Comparison of ENCODE assay signal across 1 cellular context in the genomic region with DNA sequence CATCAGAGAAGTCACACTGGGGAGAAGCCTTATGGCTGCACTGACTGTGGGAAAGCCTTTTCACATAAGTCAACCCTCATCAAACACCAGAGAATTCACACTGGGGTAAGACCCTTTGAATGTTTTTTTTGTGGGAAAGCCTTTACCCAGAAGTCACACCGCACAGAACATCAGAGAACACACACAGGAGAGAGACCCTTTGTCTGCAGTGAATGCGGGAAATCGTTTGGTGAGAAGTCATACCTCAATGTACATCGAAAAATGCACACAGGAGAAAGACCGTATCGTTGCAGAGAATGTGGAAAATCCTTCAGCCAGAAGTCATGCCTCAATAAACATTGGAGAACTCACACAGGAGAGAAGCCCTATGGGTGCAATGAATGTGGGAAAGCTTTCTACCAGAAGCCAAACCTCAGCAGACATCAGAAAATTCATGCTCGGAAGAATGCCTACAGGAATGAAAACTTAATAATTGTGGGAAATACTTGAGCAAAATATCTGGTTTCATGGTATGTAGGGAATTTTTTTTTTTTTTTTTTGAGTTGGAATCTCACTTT.
TF ChIP-seq lines count a peak whose summit lies in the region.

No MANE protein-coding gene starts in this region.

TF ChIP-seq in GM23338, 12 proteins besides CTCF, POLR2A, EP300 and RAD21:
- TF ChIP-seq, protein P1, sequence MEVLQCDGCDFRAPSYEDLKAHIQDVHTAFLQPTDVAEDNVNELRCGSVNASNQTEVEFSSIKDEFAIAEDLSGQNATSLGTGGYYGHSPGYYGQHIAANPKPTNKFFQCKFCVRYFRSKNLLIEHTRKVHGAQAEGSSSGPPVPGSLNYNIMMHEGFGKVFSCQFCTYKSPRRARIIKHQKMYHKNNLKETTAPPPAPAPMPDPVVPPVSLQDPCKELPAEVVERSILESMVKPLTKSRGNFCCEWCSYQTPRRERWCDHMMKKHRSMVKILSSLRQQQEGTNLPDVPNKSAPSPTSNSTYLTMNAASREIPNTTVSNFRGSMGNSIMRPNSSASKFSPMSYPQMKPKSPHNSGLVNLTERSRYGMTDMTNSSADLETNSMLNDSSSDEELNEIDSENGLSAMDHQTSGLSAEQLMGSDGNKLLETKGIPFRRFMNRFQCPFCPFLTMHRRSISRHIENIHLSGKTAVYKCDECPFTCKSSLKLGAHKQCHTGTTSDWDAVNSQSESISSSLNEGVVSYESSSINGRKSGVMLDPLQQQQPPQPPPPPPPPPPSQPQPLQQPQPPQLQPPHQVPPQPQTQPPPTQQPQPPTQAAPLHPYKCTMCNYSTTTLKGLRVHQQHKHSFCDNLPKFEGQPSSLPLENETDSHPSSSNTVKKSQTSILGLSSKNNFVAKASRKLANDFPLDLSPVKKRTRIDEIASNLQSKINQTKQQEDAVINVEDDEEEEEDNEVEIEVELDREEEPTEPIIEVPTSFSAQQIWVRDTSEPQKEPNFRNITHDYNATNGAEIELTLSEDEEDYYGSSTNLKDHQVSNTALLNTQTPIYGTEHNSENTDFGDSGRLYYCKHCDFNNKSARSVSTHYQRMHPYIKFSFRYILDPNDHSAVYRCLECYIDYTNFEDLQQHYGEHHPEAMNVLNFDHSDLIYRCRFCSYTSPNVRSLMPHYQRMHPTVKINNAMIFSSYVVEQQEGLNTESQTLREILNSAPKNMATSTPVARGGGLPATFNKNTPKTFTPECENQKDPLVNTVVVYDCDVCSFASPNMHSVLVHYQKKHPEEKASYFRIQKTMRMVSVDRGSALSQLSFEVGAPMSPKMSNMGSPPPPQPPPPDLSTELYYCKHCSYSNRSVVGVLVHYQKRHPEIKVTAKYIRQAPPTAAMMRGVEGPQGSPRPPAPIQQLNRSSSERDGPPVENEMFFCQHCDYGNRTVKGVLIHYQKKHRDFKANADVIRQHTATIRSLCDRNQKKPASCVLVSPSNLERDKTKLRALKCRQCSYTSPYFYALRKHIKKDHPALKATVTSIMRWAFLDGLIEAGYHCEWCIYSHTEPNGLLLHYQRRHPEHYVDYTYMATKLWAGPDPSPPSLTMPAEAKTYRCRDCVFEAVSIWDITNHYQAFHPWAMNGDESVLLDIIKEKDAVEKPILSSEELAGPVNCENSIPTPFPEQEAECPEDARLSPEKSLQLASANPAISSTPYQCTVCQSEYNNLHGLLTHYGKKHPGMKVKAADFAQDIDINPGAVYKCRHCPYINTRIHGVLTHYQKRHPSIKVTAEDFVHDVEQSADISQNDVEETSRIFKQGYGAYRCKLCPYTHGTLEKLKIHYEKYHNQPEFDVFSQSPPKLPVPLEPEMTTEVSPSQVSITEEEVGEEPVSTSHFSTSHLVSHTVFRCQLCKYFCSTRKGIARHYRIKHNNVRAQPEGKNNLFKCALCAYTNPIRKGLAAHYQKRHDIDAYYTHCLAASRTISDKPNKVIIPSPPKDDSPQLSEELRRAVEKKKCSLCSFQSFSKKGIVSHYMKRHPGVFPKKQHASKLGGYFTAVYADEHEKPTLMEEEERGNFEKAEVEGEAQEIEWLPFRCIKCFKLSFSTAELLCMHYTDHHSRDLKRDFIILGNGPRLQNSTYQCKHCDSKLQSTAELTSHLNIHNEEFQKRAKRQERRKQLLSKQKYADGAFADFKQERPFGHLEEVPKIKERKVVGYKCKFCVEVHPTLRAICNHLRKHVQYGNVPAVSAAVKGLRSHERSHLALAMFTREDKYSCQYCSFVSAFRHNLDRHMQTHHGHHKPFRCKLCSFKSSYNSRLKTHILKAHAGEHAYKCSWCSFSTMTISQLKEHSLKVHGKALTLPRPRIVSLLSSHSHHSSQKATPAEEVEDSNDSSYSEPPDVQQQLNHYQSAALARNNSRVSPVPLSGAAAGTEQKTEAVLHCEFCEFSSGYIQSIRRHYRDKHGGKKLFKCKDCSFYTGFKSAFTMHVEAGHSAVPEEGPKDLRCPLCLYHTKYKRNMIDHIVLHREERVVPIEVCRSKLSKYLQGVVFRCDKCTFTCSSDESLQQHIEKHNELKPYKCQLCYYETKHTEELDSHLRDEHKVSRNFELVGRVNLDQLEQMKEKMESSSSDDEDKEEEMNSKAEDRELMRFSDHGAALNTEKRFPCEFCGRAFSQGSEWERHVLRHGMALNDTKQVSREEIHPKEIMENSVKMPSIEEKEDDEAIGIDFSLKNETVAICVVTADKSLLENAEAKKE (CRISPR knock-in tag; IDR thresholded peaks at IDR 0.05), result no peak
- TF ChIP-seq ZNF331 (CRISPR knock-in tag; IDR thresholded peaks at IDR 0.05; ENCODE audit: low read depth) (no peak), JUNB (IDR thresholded peaks at IDR 0.05; ENCODE audit: unreplicated experiment) (no peak), STAT1 (IDR thresholded peaks at IDR 0.05; ENCODE audit: unreplicated experiment) (no peak), POLR2AphosphoS5 (IDR thresholded peaks at IDR 0.05; ENCODE audit: low read depth) (no peak), REST (IDR thresholded peaks at IDR 0.05; ENCODE audit: unreplicated experiment) (no peak), CREB1 (CRISPR knock-in tag; IDR thresholded peaks at IDR 0.05; ENCODE audit: low read depth) (no peak), EZH2phosphoT487 (IDR thresholded peaks at IDR 0.05; ENCODE audit: unreplicated experiment) (no peak), EZH2 (IDR thresholded peaks at IDR 0.05; ENCODE audit: low read depth, unreplicated experiment) (no peak), NANOG (IDR thresholded peaks at IDR 0.05; ENCODE audit: borderline replicate concordance) (no peak), ZNF114 (CRISPR knock-in tag; IDR thresholded peaks at IDR 0.05) (no peak)
- TF ChIP-seq, protein P2, sequence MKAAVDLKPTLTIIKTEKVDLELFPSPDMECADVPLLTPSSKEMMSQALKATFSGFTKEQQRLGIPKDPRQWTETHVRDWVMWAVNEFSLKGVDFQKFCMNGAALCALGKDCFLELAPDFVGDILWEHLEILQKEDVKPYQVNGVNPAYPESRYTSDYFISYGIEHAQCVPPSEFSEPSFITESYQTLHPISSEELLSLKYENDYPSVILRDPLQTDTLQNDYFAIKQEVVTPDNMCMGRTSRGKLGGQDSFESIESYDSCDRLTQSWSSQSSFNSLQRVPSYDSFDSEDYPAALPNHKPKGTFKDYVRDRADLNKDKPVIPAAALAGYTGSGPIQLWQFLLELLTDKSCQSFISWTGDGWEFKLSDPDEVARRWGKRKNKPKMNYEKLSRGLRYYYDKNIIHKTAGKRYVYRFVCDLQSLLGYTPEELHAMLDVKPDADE (IDR thresholded peaks at IDR 0.05), result no peak
